In genomic region chr11:64858467-64859401, GRCh38 we compare ENCODE assay signal across 8 cellular contexts. TPM values are rescaled to one million over a fixed set of nuclear protein-coding genes. Genes with fewer than 3 reads are reported as not detected.
DNase-seq lines count a peak whose midpoint lies in the region; ATAC-seq and TF ChIP-seq lines count a peak whose summit lies in the region.

No MANE protein-coding gene starts in this region.

- no peaks in the 10 kb centered on the region for H3K27me3 Mint-ChIP-seq in T-cell
- H3K27me3 Mint-ChIP-seq in stimulated activated naive B cell treated with anti-CD40 and anti-IgM and Interleukin-4, amounts not matched to agents 10 μg/mL and 1 μg/mL and 100 μg/mL, for 72 hours = no peaks in the 10 kb centered on the region
- no peaks in the 10 kb centered on the region for H3K27me3 Mint-ChIP-seq in Caco-2 (ENCODE audit: insufficient read depth, unreplicated experiment)
- H3K27me3 Mint-ChIP-seq in HFFc6 (ENCODE audit: insufficient read depth) = peaks cover 1% of the 10 kb centered on the region; the same call in 1 of the 2 replicates

- DNase-seq in T-cell (peak; percentile 49 to 76 (median 62)), posterior cingulate gyrus (no peak), Caco-2 (no peak), HFFc6 (no peak), RKO (ENCODE audit: low spot score) (no peak)
- DNase-seq in effector CD8-positive, alpha-beta T cell (lab: John Stamatoyannopoulos, UW) = peak; percentile 48
- peak; percentile 60 for DNase-seq in stimulated activated naive B cell treated with anti-CD40 and anti-IgM and Interleukin-4, amounts not matched to agents 10 μg/mL and 1 μg/mL and 100 μg/mL, for 72 hours

- intact Hi-C loops in posterior cingulate gyrus (cut with DNase I) = no loop called here
- intact Hi-C loops in Caco-2 (cut with micrococcal nuclease; ENCODE audit: unreplicated experiment) = no loop called here

- TF ChIP-seq CTCF in Caco-2 (IDR thresholded peaks at IDR 0.05; ENCODE audit: insufficient read depth in 1 of 2, low read depth in 1 of 2, low read length in 1 of 2, severe bottlenecking in 1 of 2, unreplicated experiment in 1 of 2) (no peak), HFFc6 (IDR thresholded peaks at IDR 0.05) (no peak)

- peaks cover 8% of the 10 kb centered on the region for H3K36me3 ChIP-seq in Caco-2 (ENCODE audit: control insufficient read depth, insufficient read depth, low read length)

- peak overlapping the region; percentile 97 to 99 for H3K27ac Mint-ChIP-seq in T-cell
- peak overlapping the region; percentile 97 for H3K27ac Mint-ChIP-seq in stimulated activated naive B cell treated with anti-CD40 and anti-IgM and Interleukin-4, amounts not matched to agents 10 μg/mL and 1 μg/mL and 100 μg/mL, for 72 hours
- H3K27ac Mint-ChIP-seq in Caco-2 (ENCODE audit: unreplicated experiment) = no peak overlapping the region
- no peak overlapping the region for H3K27ac Mint-ChIP-seq in HFFc6

- H3K4me1 ChIP-seq in Caco-2 = peaks cover 51% of the 10 kb centered on the region

- no TSS peak for BruUV-seq in Caco-2 (replicated peaks; lab: Mats Ljungman, UMichigan)

- H3K9me3 ChIP-seq in Caco-2 = no peaks in the 10 kb centered on the region

- H3K4me1 Mint-ChIP-seq in T-cell (peaks cover 85 to 94% (median 90%) of the 10 kb centered on the region in 3 donors), Caco-2 (ENCODE audit: low read depth, unreplicated experiment) (peaks cover 17% of the 10 kb centered on the region), HFFc6 (ENCODE audit: low read depth) (peaks cover 46% of the 10 kb centered on the region)
- peaks cover 63 to 92% of the 10 kb centered on the region in 2 donors for H3K4me1 Mint-ChIP-seq in stimulated activated naive B cell treated with anti-CD40 and anti-IgM and Interleukin-4, amounts not matched to agents 10 μg/mL and 1 μg/mL and 100 μg/mL, for 72 hours

- CTCF ChIA-PET in T-cell (lab: Charles Lee) = interaction anchor here in 1 of 2 donors (0.7 to 2.8 kb wide), 9 partner anchors 10 to 80 kb away, joined by 3 to 12 read pairs (median 3); partner anchors contain the start of genes EHD1 and SF1
- CTCF ChIA-PET in Caco-2 (lab: Charles Lee) = interaction anchor here (0.6 to 1.1 kb wide), 2 partner anchors 13 to 29 kb away, joined by 3 to 4 read pairs; no protein-coding TSS in a partner anchor

- no peaks in the 10 kb centered on the region for H3K27me3 ChIP-seq in Caco-2 (replicated peaks; ENCODE audit: control insufficient read depth, insufficient read depth, low read length)

- H3K4me3 ChIP-seq in Caco-2 (ENCODE audit: low read depth, low read length) = no peak overlapping the region

- POLR2A ChIA-PET in T-cell (lab: Charles Lee) = interaction anchor here (0.5 to 3.0 kb wide), 10 partner anchors 10 to 647 kb away, joined by 3 to 24 read pairs (median 4); partner anchors contain the start of gene SF1 (in 1 of the 2)
- POLR2A ChIA-PET in Caco-2 (lab: Charles Lee) = no interaction called here

- ATAC-seq in GM21381 (IDR thresholded peaks at IDR 0.05; ENCODE audit: unreplicated experiment) = peak; percentile 7
- ATAC-seq in T-cell (replicated peaks in 1 of 4) = peak; percentile 70 to 77 (median 74)
- peak; percentile 49 to 61 for ATAC-seq in stimulated activated naive B cell treated with anti-CD40 and anti-IgM and Interleukin-4, amounts not matched to agents 10 μg/mL and 1 μg/mL and 100 μg/mL, for 72 hours (replicated peaks)

- H3K9me3 Mint-ChIP-seq in T-cell = no peaks in the 10 kb centered on the region
- no peaks in the 10 kb centered on the region for H3K9me3 Mint-ChIP-seq in stimulated activated naive B cell treated with anti-CD40 and anti-IgM and Interleukin-4, amounts not matched to agents 10 μg/mL and 1 μg/mL and 100 μg/mL, for 72 hours
- H3K9me3 Mint-ChIP-seq in Caco-2 (ENCODE audit: unreplicated experiment) = no peaks in the 10 kb centered on the region
- H3K9me3 Mint-ChIP-seq in HFFc6 = no peaks in the 10 kb centered on the region

- H3K4me3 Mint-ChIP-seq in T-cell (peak overlapping the region; percentile 70 to 82 (median 78)), Caco-2 (ENCODE audit: unreplicated experiment) (no peak overlapping the region), HFFc6 (no peak overlapping the region)
- peak overlapping the region; percentile 68 to 76 for H3K4me3 Mint-ChIP-seq in stimulated activated naive B cell treated with anti-CD40 and anti-IgM and Interleukin-4, amounts not matched to agents 10 μg/mL and 1 μg/mL and 100 μg/mL, for 72 hours

- H3K36me3 Mint-ChIP-seq in T-cell = peaks cover 32% of the 10 kb centered on the region
- H3K36me3 Mint-ChIP-seq in stimulated activated naive B cell treated with anti-CD40 and anti-IgM and Interleukin-4, amounts not matched to agents 10 μg/mL and 1 μg/mL and 100 μg/mL, for 72 hours = peaks cover 51 to 58% of the 10 kb centered on the region in 2 donors
- H3K36me3 Mint-ChIP-seq in Caco-2 (ENCODE audit: insufficient read depth, unreplicated experiment) = peaks cover 70% of the 10 kb centered on the region
- peaks cover 23% of the 10 kb centered on the region for H3K36me3 Mint-ChIP-seq in HFFc6 (ENCODE audit: low read depth)

RNA-seq across cellular contexts. Expression of gene CDC42BPG, which starts 14.3 kb away (rescaled TPM):
- total RNA-seq in T-cell (10 to 100 TPM in 1 of 5 donors, 1 to 10 TPM in 4; 7.4 to 10.5 (median 9.1) TPM), Caco-2 (2022) (29.1 and 36.0 TPM in 2 replicates)
- total RNA-seq in HFFc6 (2021; fragmentation: NEBNext Ultra II Directional; extraction: Animal tissue kit (Norgen Biotek cat#: 25700)) = under 1 TPM in 5 of 6 experiments, not detected in 1; 0.02 to 0.21 (median 0.05) TPM

RNA-seq across cellular contexts. Expression of gene EHD1, which starts 19.7 kb away (rescaled TPM):
- total RNA-seq in T-cell = 100 to 1,000 TPM; 126 to 286 (median 269) TPM
- 123 and 129 TPM in 2 replicates for total RNA-seq in Caco-2 (2022)
- 100 to 1,000 TPM; 189 to 227 (median 197) TPM for total RNA-seq in HFFc6 (2021; fragmentation: NEBNext Ultra II Directional; extraction: Animal tissue kit (Norgen Biotek cat#: 25700))

RNA-seq across cellular contexts. Expression of gene MEN1, which starts 48.4 kb away (rescaled TPM):
- total RNA-seq in T-cell (10 to 100 TPM; 31.7 to 62.0 (median 49.6) TPM), Caco-2 (2022) (32.7 and 36.8 TPM in 2 replicates)
- 10 to 100 TPM; 23.9 to 35.5 (median 26.9) TPM for total RNA-seq in HFFc6 (2021; fragmentation: NEBNext Ultra II Directional; extraction: Animal tissue kit (Norgen Biotek cat#: 25700))

RNA-seq across cellular contexts. Expression of gene MAP4K2, which starts 55.7 kb away (rescaled TPM):
- total RNA-seq in T-cell (100 to 1,000 TPM in 3 of 5 donors, 10 to 100 TPM in 2; 80.9 to 131 (median 102) TPM), Caco-2 (2022) (16.8 and 21.4 TPM in 2 replicates)
- total RNA-seq in HFFc6 (2021; fragmentation: NEBNext Ultra II Directional; extraction: Animal tissue kit (Norgen Biotek cat#: 25700)) = 10 to 100 TPM; 18.0 to 21.6 (median 20.9) TPM

RNA-seq across cellular contexts. Expression of gene ATG2A, which starts 58.3 kb away (rescaled TPM):
- total RNA-seq in T-cell (100 to 1,000 TPM in 1 of 5 donors, 10 to 100 TPM in 4; 50.9 to 165 (median 55.4) TPM), Caco-2 (2022) (27.9 and 31.1 TPM in 2 replicates)
- total RNA-seq in HFFc6 (2021; fragmentation: NEBNext Ultra II Directional; extraction: Animal tissue kit (Norgen Biotek cat#: 25700)) = 10 to 100 TPM; 19.0 to 21.7 (median 20.0) TPM

Comparison
In these comparisons a context has a peak if more than half of its experiments do, and no peak if none do; other contexts are left out.
1. ATAC-seq: peak in every context shown above with its lines; median percentile 74 in T-cell; 55 in stimulated activated naive B cell treated with anti-CD40 and anti-IgM and Interleukin-4, amounts not matched to agents 10 μg/mL and 1 μg/mL and 100 μg/mL, for 72 hours; 7 in GM21381.
2. DNase-seq: peak in T-cell (34 of 34), effector CD8-positive, alpha-beta T cell (single experiment) and stimulated activated naive B cell treated with anti-CD40 and anti-IgM and Interleukin-4, amounts not matched to agents 10 μg/mL and 1 μg/mL and 100 μg/mL, for 72 hours (single experiment); none in posterior cingulate gyrus (0 of 10), Caco-2 (0 of 2), HFFc6 (single experiment) and RKO (single experiment).
3. H3K27ac Mint-ChIP-seq: peak in T-cell (2 of 2) and stimulated activated naive B cell treated with anti-CD40 and anti-IgM and Interleukin-4, amounts not matched to agents 10 μg/mL and 1 μg/mL and 100 μg/mL, for 72 hours (single experiment); none in Caco-2 (single experiment) and HFFc6 (single experiment).
4. H3K4me3 Mint-ChIP-seq: peak in T-cell (3 of 3) and stimulated activated naive B cell treated with anti-CD40 and anti-IgM and Interleukin-4, amounts not matched to agents 10 μg/mL and 1 μg/mL and 100 μg/mL, for 72 hours (2 of 2); none in Caco-2 (single experiment) and HFFc6 (single experiment).
5. RNA of gene CDC42BPG, which starts 14.3 kb away (total RNA-seq): 29.1 to 36.0 TPM in Caco-2 and 7.4 to 10.5 TPM in T-cell; 0.02 to 0.21 TPM in HFFc6; every median in the first group is over 4 times any median in the second.